Comparison of ENCODE assay signal across 8 cellular contexts in the genomic region with DNA sequence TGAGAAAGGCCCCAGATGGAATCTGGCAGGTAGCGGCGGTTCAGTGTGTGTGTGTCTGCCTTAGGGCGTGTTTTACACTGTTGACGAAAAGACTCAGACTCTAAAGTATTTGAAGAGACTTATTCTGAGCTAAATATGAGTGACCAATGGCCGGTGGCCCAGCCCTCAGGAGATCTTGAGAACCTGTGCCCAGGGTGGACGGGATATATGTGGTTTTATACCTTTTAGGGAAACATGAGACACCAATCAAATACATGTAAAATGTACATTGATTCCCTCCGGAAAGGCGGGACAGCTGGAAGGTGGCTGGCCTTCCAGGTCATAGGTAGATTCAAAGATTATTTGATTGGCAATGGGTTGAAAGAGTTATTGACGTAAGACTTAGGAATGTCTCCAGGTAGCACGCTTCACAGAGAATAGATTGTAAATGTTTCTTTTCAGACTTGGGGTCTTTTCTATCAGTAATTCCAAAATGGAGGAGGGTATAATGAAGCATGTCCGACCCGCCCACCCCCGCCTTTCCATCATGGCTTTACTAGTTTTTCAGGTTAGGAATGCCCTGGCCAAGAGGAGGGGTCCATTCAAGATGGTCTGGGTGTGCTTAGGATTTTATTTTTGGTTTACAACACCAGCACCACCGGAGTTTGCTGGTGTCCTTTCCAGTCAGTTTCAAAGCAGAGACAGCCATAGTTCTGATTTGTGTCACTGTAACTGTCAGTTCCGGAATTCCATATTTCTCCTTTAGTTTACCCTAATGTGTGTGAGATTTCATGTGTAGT. TPM values are rescaled to one million over a fixed set of nuclear protein-coding genes. Genes with fewer than 3 reads are reported as not detected.
DNase-seq lines count a peak whose midpoint lies in the region; ATAC-seq and TF ChIP-seq lines count a peak whose summit lies in the region.

No MANE protein-coding gene starts in this region.

- dilution Hi-C loops in IMR-90 (cut with HindIII; ENCODE audit: low sequenced_read_pairs, unreplicated experiment), result no loop called here

- H3K4me3 ChIP-seq in IMR-90 (ENCODE audit: insufficient read depth, low read depth, low read length), result peak overlapping the region; percentile 58
- H3K4me3 ChIP-seq in breast epithelium, result peak overlapping the region; percentile 86 to 96 (median 94)
- peak overlapping the region; percentile 87 for H3K4me3 ChIP-seq in left lung
- peak overlapping the region; percentile 91 to 100 (median 99) for H3K4me3 ChIP-seq in thyroid gland (replicated peaks in 1 of 3)

- intact Hi-C loops in IMR-90 (cut with micrococcal nuclease) (loop anchor here (2.0 kb wide), 2 partner anchors 31 to 93 kb away; a partner anchor contains a TSS), breast epithelium (cut with DNase I; ENCODE audit: low total_unique reads) (no loop called here), left lung (cut with DNase I) (no loop called here), thyroid gland (cut with DNase I) (no loop called here)

- peak; percentile 23 for DNase-seq in G401 (ENCODE audit: low spot score)
- peak; percentile 35 for DNase-seq in IMR-90
- DNase-seq in breast epithelium (ENCODE audit: low spot score in 2 of 2), result no peak
- peak in 1 of 2 donors; percentile 32 for DNase-seq in left lung
- peak; percentile 24 to 25 for DNase-seq in thyroid gland
- no peak for DNase-seq in NCI-H1694 (lab: John Stamatoyannopoulos, UW)
- DNase-seq in retina, result no peak

- H2AK9ac ChIP-seq in IMR-90 (replicated peaks; ENCODE audit: low read depth, low read length, poor library complexity), result peak overlapping the region; percentile 82

- WGBS in IMR-90 (ENCODE audit: extremely low coverage in 2 of 2, insufficient read length in 1 of 2), 2 experiments, result 23% methylated on average over 5 of the region's 15 CpGs; no CpG with 5 or more reads in 1 of the 2 experiments
- WGBS in thyroid gland, 2 donors, result 28% methylated on average over 15 of the region's 15 CpGs

- CTCF ChIA-PET in IMR-90 (lab: Yijun Ruan, JAX), result no interaction called here

- H3K27me3 ChIP-seq in IMR-90 (ENCODE audit: control insufficient read depth, insufficient read depth, low read length) (no peaks in the 10 kb centered on the region), breast epithelium (no peaks in the 10 kb centered on the region), left lung (no peaks in the 10 kb centered on the region), thyroid gland (no peaks in the 10 kb centered on the region)

- H4K91ac ChIP-seq in IMR-90 (ENCODE audit: insufficient read depth, low read depth, low read length), result peak overlapping the region; percentile 59; the same call in 1 of the 2 replicates

- ATAC-seq in IMR-90 (ENCODE audit: low read depth) (peak; percentile 52), left lung (peak; percentile 64), GM18502 (IDR thresholded peaks at IDR 0.05; ENCODE audit: poor library complexity, unreplicated experiment) (no peak)

- no peak overlapping the region for H2BK20ac ChIP-seq in IMR-90 (ENCODE audit: low read depth, low read length)

- peak overlapping the region; percentile 83 for H2BK5ac ChIP-seq in IMR-90 (ENCODE audit: low read depth, low read length, poor library complexity, severe bottlenecking)

- no peak overlapping the region for H2BK120ac ChIP-seq in IMR-90 (ENCODE audit: low read depth, low read length)

- 0 out of 2 replicates have a peak overlapping the region, but pooled peaks have one; percentile 9 for H3K18ac ChIP-seq in IMR-90 (ENCODE audit: low read depth, low read length)

- 0 out of 2 replicates have a peak overlapping the region, but pooled peaks have one; percentile 67 for H2AK5ac ChIP-seq in IMR-90 (ENCODE audit: low read depth, low read length)

- peak overlapping the region; percentile 69 for H3K9ac ChIP-seq in IMR-90 (ENCODE audit: low read depth, low read length)

- H3K4me1 ChIP-seq in IMR-90 (ENCODE audit: control insufficient read depth, insufficient read depth, low read length) (peaks cover 2% of the 10 kb centered on the region; the same call in 1 of the 2 replicates), breast epithelium (no peaks in the 10 kb centered on the region), left lung (peaks cover 4 to 18% of the 10 kb centered on the region in 2 donors), thyroid gland (peaks cover 13 to 16% of the 10 kb centered on the region in 2 donors)

- peak overlapping the region; percentile 68 for H3K4me2 ChIP-seq in IMR-90 (ENCODE audit: low read depth, low read length)

- TF ChIP-seq POLR2A in IMR-90 (IDR thresholded peaks at IDR 0.05; ENCODE audit: low read depth, low read length), result no peak
- no peak for TF ChIP-seq POLR2A in breast epithelium (IDR thresholded peaks at IDR 0.05)
- TF ChIP-seq POLR2A in thyroid gland (IDR thresholded peaks at IDR 0.05), result no peak

- H3K23ac ChIP-seq in IMR-90 (ENCODE audit: low read depth, low read length), result peak overlapping the region; percentile 76

- H4K5ac ChIP-seq in IMR-90 (ENCODE audit: low read depth, low read length), result peak overlapping the region; percentile 78; the same call in 1 of the 2 replicates

- TF ChIP-seq CTCF in IMR-90 (conservative IDR thresholded peaks at IDR 0.05; ENCODE audit: low read depth, low read length) (no peak), breast epithelium (IDR thresholded peaks at IDR 0.05) (no peak), left lung (IDR thresholded peaks at IDR 0.05) (no peak), thyroid gland (IDR thresholded peaks at IDR 0.05) (no peak)

- H3K27ac ChIP-seq in IMR-90 (ENCODE audit: insufficient read depth, low read length), result peak overlapping the region; percentile 87
- H3K27ac ChIP-seq in breast epithelium, result peak overlapping the region; percentile 89 to 94
- H3K27ac ChIP-seq in left lung, result peak overlapping the region; percentile 78 to 84
- H3K27ac ChIP-seq in thyroid gland, result peak overlapping the region; percentile 61 to 81 (median 79)

- H2BK15ac ChIP-seq in IMR-90 (ENCODE audit: low read depth, low read length), result no peak overlapping the region

- H3K56ac ChIP-seq in IMR-90 (ENCODE audit: extremely low read depth, insufficient read depth, low read length), result peak overlapping the region; percentile 52; the same call in 1 of the 2 replicates

- H3K36me3 ChIP-seq in IMR-90 (ENCODE audit: control insufficient read depth, insufficient read depth, low read length) (peaks cover 24% of the 10 kb centered on the region), breast epithelium (peaks cover 2% of the 10 kb centered on the region), left lung (peaks cover 0 to 54% of the 10 kb centered on the region in 2 donors), thyroid gland (peaks cover 7 to 8% of the 10 kb centered on the region in 2 donors)

- TF ChIP-seq RAD21 in IMR-90 (IDR thresholded peaks at IDR 0.05; ENCODE audit: low read length), result no peak

- H3K14ac ChIP-seq in IMR-90 (replicated peaks; ENCODE audit: low read depth, low read length), result peak overlapping the region; percentile 34; the same call in 1 of the 2 replicates

- peak overlapping the region; percentile 79 to 89 for H4K8ac ChIP-seq in IMR-90 (ENCODE audit: low read depth in 2 of 2, low read length in 2 of 2)

- H3K79me1 ChIP-seq in IMR-90 (ENCODE audit: low read depth in 1 of 2, low read length in 2 of 2), result peaks cover 16 to 29% of the 10 kb centered on the region in 2 experiments

- POLR2A ChIA-PET in IMR-90 (lab: Charles Lee; ENCODE audit: unreplicated experiment), result no interaction called here

- peak overlapping the region; percentile 51 for H3K4ac ChIP-seq in IMR-90 (ENCODE audit: low read depth, low read length)

- peak overlapping the region; percentile 98 for H2AFZ ChIP-seq in IMR-90 (replicated peaks; ENCODE audit: low read length, poor library complexity)

- H3K9me3 ChIP-seq in IMR-90 (ENCODE audit: control insufficient read depth, insufficient read depth, low read length), result peaks cover 13% of the 10 kb centered on the region
- H3K9me3 ChIP-seq in breast epithelium, result peaks cover 14 to 40% of the 10 kb centered on the region in 2 donors
- H3K9me3 ChIP-seq in left lung, result peaks cover 0 to 45% of the 10 kb centered on the region in 2 donors
- H3K9me3 ChIP-seq in thyroid gland, result no peaks in the 10 kb centered on the region

- BruUV-seq in IMR-90 (replicated peaks; lab: Mats Ljungman, UMichigan), result TSS peak; percentile 35

- in situ Hi-C loops in G401 (cut with HindIII; ENCODE audit: low sequenced_read_pairs) (no loop called here), IMR-90 (cut with MboI; ENCODE audit: low sequenced_read_pairs) (no loop called here)

- H4K20me1 ChIP-seq in IMR-90 (ENCODE audit: insufficient read depth, low read length), result no peaks in the 10 kb centered on the region

- H3K9me1 ChIP-seq in IMR-90 (ENCODE audit: insufficient read depth, low read length), result no peaks in the 10 kb centered on the region

TF ChIP-seq in IMR-90, 13 proteins besides CTCF, POLR2A, EP300 and RAD21 (continues in another document):
- no peak for TF ChIP-seq BHLHE40 (IDR thresholded peaks at IDR 0.05; ENCODE audit: low read depth, low read length)
- TF ChIP-seq FOS (IDR thresholded peaks at IDR 0.05; ENCODE audit: low read depth, low read length), result no peak
- no peak for TF ChIP-seq NFE2L2 (IDR thresholded peaks at IDR 0.05; ENCODE audit: low read depth, low read length)
- TF ChIP-seq SMC3 (IDR thresholded peaks at IDR 0.05; ENCODE audit: low read depth, low read length), result no peak

RNA-seq across cellular contexts. Expression of a gene that starts 1.0 kb away (rescaled TPM):
- 7.8 and 8.9 TPM in 2 replicates for total RNA-seq in G401 (2014; rRNA removed; shearing (Covaris generic))
- total RNA-seq in IMR-90 (2012; rRNA removed), result 6.8 and 8.6 TPM in 2 replicates
- polyA plus RNA-seq in IMR-90 (2012; rRNA removed), result 2.4 and 2.7 TPM in 2 replicates
- 0.44 and 1.0 TPM in 2 replicates for polyA plus RNA-seq in IMR-90 (2012; cell fraction: cytosol; rRNA removed)
- polyA plus RNA-seq in IMR-90 (2012; cell fraction: nucleus; rRNA removed; ENCODE audit: low replicate concordance), result 3.1 and 7.6 TPM in 2 replicates
- 10 to 100 TPM in 2 of 3 donors, 1 to 10 TPM in 1; 8.2 to 20.3 (median 14.7) TPM for total RNA-seq in breast epithelium
- 10 to 100 TPM in 1 of 2 donors, 1 to 10 TPM in 1; 8.1 to 10.3 TPM for total RNA-seq in left lung
- total RNA-seq in thyroid gland, result 10 to 100 TPM; 11.4 to 19.5 (median 15.2) TPM

RNA-seq across cellular contexts. Expression of a gene that starts 31.0 kb away (rescaled TPM):
- 5.7 and 16.4 TPM in 2 replicates for total RNA-seq in G401 (2014; rRNA removed; shearing (Covaris generic))
- total RNA-seq in IMR-90 (2012; rRNA removed) (1.9 and 4.5 TPM in 2 replicates), breast epithelium (10 to 100 TPM in 1 of 3 donors, 1 to 10 TPM in 2; 2.6 to 13.0 (median 6.6) TPM), left lung (1 to 10 TPM; 3.4 to 3.5 TPM), thyroid gland (10 to 100 TPM; 11.3 to 30.5 (median 19.0) TPM)
- 0.59 and 0.80 TPM in 2 replicates for polyA plus RNA-seq in IMR-90 (2012; rRNA removed)
- polyA plus RNA-seq in IMR-90 (2012; cell fraction: cytosol; rRNA removed), result 0.30 and 0.46 TPM in 2 replicates
- polyA plus RNA-seq in IMR-90 (2012; cell fraction: nucleus; rRNA removed; ENCODE audit: low replicate concordance), result 1.1 and 3.6 TPM in 2 replicates

RNA-seq across cellular contexts. Expression of a gene that starts 46.1 kb away (rescaled TPM):
- total RNA-seq in G401 (2014; rRNA removed; shearing (Covaris generic)), result 7.0 and 69.0 TPM in 2 replicates
- total RNA-seq in IMR-90 (2012; rRNA removed) (11.3 and 15.0 TPM in 2 replicates), breast epithelium (10 to 100 TPM in 2 of 3 donors, 1 to 10 TPM in 1; 9.1 to 35.6 (median 22.0) TPM), left lung (10 to 100 TPM in 1 of 2 donors, 1 to 10 TPM in 1; 8.5 to 14.4 TPM), thyroid gland (10 to 100 TPM; 17.3 to 23.4 (median 17.8) TPM)
- polyA plus RNA-seq in IMR-90 (2012; rRNA removed), result 2.5 and 4.0 TPM in 2 replicates
- 0.55 and 0.84 TPM in 2 replicates for polyA plus RNA-seq in IMR-90 (2012; cell fraction: cytosol; rRNA removed)
- polyA plus RNA-seq in IMR-90 (2012; cell fraction: nucleus; rRNA removed; ENCODE audit: low replicate concordance), result 3.2 and 4.7 TPM in 2 replicates

Comparison
In these comparisons a context has a peak if more than half of its experiments do, and no peak if none do; other contexts are left out.
1. DNase-seq: peak in G401 (single experiment), IMR-90 (single experiment) and thyroid gland (2 of 2); none in breast epithelium (0 of 2), NCI-H1694 (single experiment) and retina (single experiment).
2. Peak in every context shown above with its lines, with median percentiles within 50 percentile points of each other: H3K27ac ChIP-seq and H3K4me3 ChIP-seq.